8 cellular contexts compared by ENCODE assay signal in genomic region chr7:39624935-39625694, GRCh38. TPM values are rescaled to one million over a fixed set of nuclear protein-coding genes. Genes with fewer than 3 reads are reported as not detected.
DNase-seq lines count a peak whose midpoint lies in the region; ATAC-seq and TF ChIP-seq lines count a peak whose summit lies in the region.

No MANE protein-coding gene starts in this region.

- TF ChIP-seq CTCF in A673 (conservative IDR thresholded peaks at IDR 0.05; ENCODE audit: low read depth, low read length) (no peak), H9 (conservative IDR thresholded peaks at IDR 0.05) (no peak), kidney epithelial cell (IDR thresholded peaks at IDR 0.05; ENCODE audit: insufficient read depth, low read length, poor library complexity, severe bottlenecking) (no peak)

- H4K20me1 ChIP-seq in H9 (ENCODE audit: control insufficient read depth, insufficient read depth, insufficient read length), result no peaks in the 10 kb centered on the region

- H3K14ac ChIP-seq in H9 (ENCODE audit: insufficient read depth, low read length), result no peak overlapping the region

- H3K9ac ChIP-seq in H9 (ENCODE audit: extremely low read depth, insufficient read length, low read length), result peak overlapping the region; percentile 49

- H3K4me3 Mint-ChIP-seq in H9, result peak overlapping the region; percentile 88 to 93
- peak overlapping the region; percentile 83 for H3K4me3 Mint-ChIP-seq in activated naive CD8-positive, alpha-beta T cell treated with anti-CD3 and anti-CD28 coated beads, Interleukin-2, amount 50 U/mL, for 24 hours

- H3K23ac ChIP-seq in H9 (ENCODE audit: insufficient read length, low read depth, low read length), result no peak overlapping the region

- POLR2A ChIA-PET in A673 (lab: Charles Lee; ENCODE audit: low non-redundant PET), result no interaction called here

- BruUV-seq in A673 (replicated peaks; lab: Mats Ljungman, UMichigan), result no TSS peak

- H3K9me3 Mint-ChIP-seq in H9, result no peaks in the 10 kb centered on the region
- no peaks in the 10 kb centered on the region for H3K9me3 Mint-ChIP-seq in activated naive CD8-positive, alpha-beta T cell treated with anti-CD3 and anti-CD28 coated beads, Interleukin-2, amount 50 U/mL, for 24 hours

- DNase-seq in A673 (ENCODE audit: low spot score) (no peak), H9 (no peak), kidney epithelial cell (ENCODE audit: low read depth) (no peak), SW480 (ENCODE audit: low spot score) (no peak), SK-N-DZ (ENCODE audit: low spot score) (no peak), NK-92 (lab: John Stamatoyannopoulos, UW; ENCODE audit: unreplicated experiment) (no peak)
- DNase-seq in activated naive CD8-positive, alpha-beta T cell treated with anti-CD3 and anti-CD28 coated beads, Interleukin-2, amount 50 U/mL, for 24 hours, result no peak

- CTCF ChIA-PET in A673 (lab: Charles Lee), result no interaction called here

- H2BK12ac ChIP-seq in H9 (ENCODE audit: insufficient read length, low read depth, low read length), result no peak overlapping the region

- ATAC-seq in activated naive CD8-positive, alpha-beta T cell treated with anti-CD3 and anti-CD28 coated beads, Interleukin-2, amount 50 U/mL, for 24 hours, result no peak
- no peak for ATAC-seq in HG03280 (IDR thresholded peaks at IDR 0.05; ENCODE audit: unreplicated experiment)

- no peak overlapping the region for H2AFZ ChIP-seq in H9 (ENCODE audit: low read length)

- H3K4ac ChIP-seq in H9 (ENCODE audit: low read depth, low read length), result no peak overlapping the region

- no peak overlapping the region for H2BK20ac ChIP-seq in H9 (ENCODE audit: low read depth, low read length, poor library complexity, severe bottlenecking)

- H3K27ac Mint-ChIP-seq in H9, result no peak overlapping the region
- H3K27ac Mint-ChIP-seq in activated naive CD8-positive, alpha-beta T cell treated with anti-CD3 and anti-CD28 coated beads, Interleukin-2, amount 50 U/mL, for 24 hours, result no peak overlapping the region

- H3K36me3 ChIP-seq in A673 (ENCODE audit: insufficient read depth, low read length, poor library complexity, severe bottlenecking) (peaks cover 5% of the 10 kb centered on the region), kidney epithelial cell (ENCODE audit: control insufficient read depth, insufficient read depth, low read length) (no peaks in the 10 kb centered on the region)

- H3K27me3 ChIP-seq in A673 (replicated peaks; ENCODE audit: insufficient read depth, low read depth, low read length, poor library complexity) (no peaks in the 10 kb centered on the region), H9 (ENCODE audit: insufficient read depth, low read length) (no peaks in the 10 kb centered on the region), kidney epithelial cell (ENCODE audit: control insufficient read depth, insufficient read depth, low read length) (no peaks in the 10 kb centered on the region)

- peaks cover 48 to 49% of the 10 kb centered on the region in 2 experiments for H3K4me1 Mint-ChIP-seq in H9
- peaks cover 55% of the 10 kb centered on the region for H3K4me1 Mint-ChIP-seq in activated naive CD8-positive, alpha-beta T cell treated with anti-CD3 and anti-CD28 coated beads, Interleukin-2, amount 50 U/mL, for 24 hours

- no peak overlapping the region for H4K5ac ChIP-seq in H9 (ENCODE audit: insufficient read length, low read depth, low read length)

- H3T11ph ChIP-seq in H9 (ENCODE audit: low read length), result no peak overlapping the region

- peaks cover under 1 to 9% (median 2%) of the 10 kb centered on the region in 3 experiments; a peak in 2 of 7 replicates for H3K36me3 Mint-ChIP-seq in H9 (ENCODE audit: insufficient read depth in 1 of 3, low read depth in 3 of 3)
- peaks cover 13% of the 10 kb centered on the region for H3K36me3 Mint-ChIP-seq in activated naive CD8-positive, alpha-beta T cell treated with anti-CD3 and anti-CD28 coated beads, Interleukin-2, amount 50 U/mL, for 24 hours (ENCODE audit: low read depth)

- H3K79me2 ChIP-seq in H9 (ENCODE audit: insufficient read depth, low read length), result peaks cover 24% of the 10 kb centered on the region

- no peaks in the 10 kb centered on the region for H3K9me3 ChIP-seq in A673 (ENCODE audit: low read depth, low read length, poor library complexity, severe bottlenecking)
- no peaks in the 10 kb centered on the region for H3K9me3 ChIP-seq in H9 (ENCODE audit: control insufficient read depth, low read depth, low read length)

- peak overlapping the region; percentile 96 for H3K4me2 ChIP-seq in H9 (ENCODE audit: insufficient read depth, insufficient read length, low read length)

- H3K79me1 ChIP-seq in H9 (ENCODE audit: insufficient read depth, low read depth, low read length, poor library complexity, severe bottlenecking), result peaks cover 13% of the 10 kb centered on the region

- peaks cover 10% of the 10 kb centered on the region for H3K23me2 ChIP-seq in H9 (ENCODE audit: insufficient read length, low read depth, low read length, poor library complexity, severe bottlenecking)

- H3K4me3 ChIP-seq in A673 (ENCODE audit: low read depth, low read length, poor library complexity, severe bottlenecking) (peak overlapping the region; percentile 94), kidney epithelial cell (ENCODE audit: low read depth, low read length) (peak overlapping the region; percentile 93)

- no peak overlapping the region for H2BK15ac ChIP-seq in H9 (ENCODE audit: low read depth, low read length)

- no peak overlapping the region for H4K91ac ChIP-seq in H9 (ENCODE audit: insufficient read length, low read depth, low read length)

- no peaks in the 10 kb centered on the region for H3K27me3 Mint-ChIP-seq in H9 (ENCODE audit: low read depth)
- H3K27me3 Mint-ChIP-seq in activated naive CD8-positive, alpha-beta T cell treated with anti-CD3 and anti-CD28 coated beads, Interleukin-2, amount 50 U/mL, for 24 hours, result no peaks in the 10 kb centered on the region

- H2AK5ac ChIP-seq in H9 (ENCODE audit: insufficient read length, low read length), result no peak overlapping the region

- no peak overlapping the region for H3K18ac ChIP-seq in H9 (ENCODE audit: insufficient read length, low read depth, low read length)

- intact Hi-C loops in A673 (cut with micrococcal nuclease; ENCODE audit: unreplicated experiment), result loop anchor here (1.0 kb wide), 1 partner anchor 14 kb away; no protein-coding TSS in a partner anchor

- H2BK120ac ChIP-seq in H9 (ENCODE audit: low read depth, low read length, poor library complexity, severe bottlenecking), result no peak overlapping the region

- H4K8ac ChIP-seq in H9 (replicated peaks; ENCODE audit: insufficient read length, low read depth, low read length), result no peak overlapping the region

- H3K4me1 ChIP-seq in A673 (ENCODE audit: insufficient read depth, low read length, poor library complexity, severe bottlenecking), result peaks cover 22% of the 10 kb centered on the region
- H3K4me1 ChIP-seq in H9 (ENCODE audit: insufficient read depth, low read length), result peaks cover 2% of the 10 kb centered on the region; the same call in 1 of the 2 replicates

- H3K56ac ChIP-seq in H9 (ENCODE audit: insufficient read length, low read depth, low read length), result no peak overlapping the region

- no CpG with 5 or more reads among the region's 5 CpGs for WGBS in H9 (ENCODE audit: extremely low coverage, insufficient read length, low lambda C conversion rate)

- H2BK5ac ChIP-seq in H9 (ENCODE audit: insufficient read length, low read length), result no peak overlapping the region

- no peak overlapping the region for H3K27ac ChIP-seq in A673 (ENCODE audit: low read depth, low read length, poor library complexity, severe bottlenecking)
- H3K27ac ChIP-seq in H9 (ENCODE audit: insufficient read length, low read depth, low read length), result no peak overlapping the region

RNA-seq across cellular contexts. Expression of gene RALA, which starts 1.7 kb away (rescaled TPM):
- total RNA-seq in A673 (2021) (33.9 and 36.3 TPM in 2 replicates), H9 (2021) (54.9 and 57.5 TPM in 2 replicates), kidney epithelial cell (72.8 and 79.2 TPM in 2 replicates)
- 22.3 and 23.3 TPM in 2 replicates for polyA plus RNA-seq in SK-N-DZ (2014; cell fraction: cytosol; rRNA removed)
- polyA plus RNA-seq in SK-N-DZ (2014; cell fraction: nucleus; rRNA removed), result 10.6 and 11.1 TPM in 2 replicates

RNA-seq across cellular contexts. Expression of gene YAE1, which starts 58.9 kb away (rescaled TPM):
- total RNA-seq in A673 (2021) (26.7 and 29.1 TPM in 2 replicates), H9 (2021) (27.3 and 28.8 TPM in 2 replicates), kidney epithelial cell (16.8 and 18.1 TPM in 2 replicates)
- 79.7 and 95.5 TPM in 2 replicates for polyA plus RNA-seq in SK-N-DZ (2014; cell fraction: cytosol; rRNA removed)
- 74.1 and 95.1 TPM in 2 replicates for polyA plus RNA-seq in SK-N-DZ (2014; cell fraction: nucleus; rRNA removed)
